ENCODE assay signal across 8 cellular contexts in genomic region chr19:56538761-56539263, GRCh38. TPM values are rescaled to one million over a fixed set of nuclear protein-coding genes. Genes with fewer than 3 reads are reported as not detected.
DNase-seq lines count a peak whose midpoint lies in the region; ATAC-seq and TF ChIP-seq lines count a peak whose summit lies in the region.

ZFP28 (plus strand) TSS chr19:56538948; CDS start chr19:56539019, 71 bp downstream.

- H2AK9ac ChIP-seq in IMR-90 (replicated peaks; ENCODE audit: low read depth, low read length, poor library complexity), result peak within 1 kb of the TSS; percentile 86

- H3K4me3 ChIP-seq in AG04450 (ENCODE audit: low read depth, low read length) (peak within 1 kb of the TSS; percentile 83), IMR-90 (ENCODE audit: insufficient read depth, low read depth, low read length) (peak within 1 kb of the TSS; percentile 94), upper lobe of left lung (peak within 1 kb of the TSS; percentile 65 to 94 (median 74))

- H3K9ac ChIP-seq in IMR-90 (ENCODE audit: low read depth, low read length), result peak within 1 kb of the TSS; percentile 96

- peak within 1 kb of the TSS; percentile 95 for H3K18ac ChIP-seq in IMR-90 (ENCODE audit: low read depth, low read length)

- H2BK20ac ChIP-seq in IMR-90 (ENCODE audit: low read depth, low read length), result peak within 1 kb of the TSS; percentile 80

- peaks cover 5 to 21% of the 10 kb centered on the region in 2 donors for H3K4me1 Mint-ChIP-seq in natural killer cell treated with Interleukin-12 subunit alpha and Interleukin-12 subunit beta and Interleukin-15 and Interleukin-18, amount 100 ng/mL, for 72 hours (ENCODE audit: low read depth in 2 of 2)

- H3K36me3 ChIP-seq in IMR-90 (ENCODE audit: control insufficient read depth, insufficient read depth, low read length) (peaks cover 18% of the 10 kb centered on the region), upper lobe of left lung (peaks cover 0 to 28% (median 5%) of the 10 kb centered on the region in 4 donors)

- TF ChIP-seq CTCF in AG04450 (IDR thresholded peaks at IDR 0.05; ENCODE audit: low read depth, low read length) (no peak), IMR-90 (conservative IDR thresholded peaks at IDR 0.05; ENCODE audit: low read depth, low read length) (no peak), upper lobe of left lung (IDR thresholded peaks at IDR 0.05) (no peak)

- peak within 1 kb of the TSS; percentile 98 for H2BK5ac ChIP-seq in IMR-90 (ENCODE audit: low read depth, low read length, poor library complexity, severe bottlenecking)

- peak within 1 kb of the TSS; percentile 95 for H4K91ac ChIP-seq in IMR-90 (ENCODE audit: insufficient read depth, low read depth, low read length)

- H4K8ac ChIP-seq in IMR-90 (ENCODE audit: low read depth in 2 of 2, low read length in 2 of 2), result peak within 1 kb of the TSS; percentile 93 to 99

- BruUV-seq in IMR-90 (replicated peaks; lab: Mats Ljungman, UMichigan), result no TSS peak

- H3K27me3 Mint-ChIP-seq in natural killer cell treated with Interleukin-12 subunit alpha and Interleukin-12 subunit beta and Interleukin-15 and Interleukin-18, amount 100 ng/mL, for 72 hours, result peaks cover 0 to 3% of the 10 kb centered on the region in 2 donors

- POLR2A ChIA-PET in AG04450 (lab: Yijun Ruan, JAX) (interaction anchor here (0.7 kb wide), 2 partner anchors 57 to 135 kb away, joined by 3 to 8 read pairs; partner anchors contain the start of gene ZNF71), IMR-90 (lab: Charles Lee; ENCODE audit: unreplicated experiment) (no interaction called here)

- peak within 1 kb of the TSS; percentile 98 for H3K4ac ChIP-seq in IMR-90 (ENCODE audit: low read depth, low read length)

- H3K36me3 Mint-ChIP-seq in natural killer cell treated with Interleukin-12 subunit alpha and Interleukin-12 subunit beta and Interleukin-15 and Interleukin-18, amount 100 ng/mL, for 72 hours, result peaks cover 45% of the 10 kb centered on the region

- peak within 1 kb of the TSS; percentile 3 for H2AK5ac ChIP-seq in IMR-90 (ENCODE audit: low read depth, low read length)

- peak within 1 kb of the TSS; percentile 92 for H3K14ac ChIP-seq in IMR-90 (replicated peaks; ENCODE audit: low read depth, low read length)

- CTCF ChIA-PET in AG04450 (lab: Charles Lee), result no interaction called here
- CTCF ChIA-PET in IMR-90 (lab: Yijun Ruan, JAX), result no interaction called here

- peak within 1 kb of the TSS; percentile 79 to 86 for H3K27ac Mint-ChIP-seq in natural killer cell treated with Interleukin-12 subunit alpha and Interleukin-12 subunit beta and Interleukin-15 and Interleukin-18, amount 100 ng/mL, for 72 hours

- H3K4me2 ChIP-seq in IMR-90 (ENCODE audit: low read depth, low read length), result peak within 1 kb of the TSS; percentile 85

- in situ Hi-C loops in IMR-90 (cut with MboI; ENCODE audit: low sequenced_read_pairs), result no loop called here

- peak; percentile 39 for ATAC-seq in GM19043 (IDR thresholded peaks at IDR 0.05; ENCODE audit: low read depth, unreplicated experiment)
- peak; percentile 86 for ATAC-seq in IMR-90 (ENCODE audit: low read depth)
- ATAC-seq in esophagus mucosa, result peak; percentile 85
- ATAC-seq in natural killer cell treated with Interleukin-12 subunit alpha and Interleukin-12 subunit beta and Interleukin-15 and Interleukin-18, amount 100 ng/mL, for 72 hours, result peak; percentile 84 to 88
- ATAC-seq in upper lobe of left lung (ENCODE audit: low FRiP score in 2 of 2), result peak; percentile 72 to 76
- ATAC-seq in HG02938 (IDR thresholded peaks at IDR 0.05; ENCODE audit: unreplicated experiment), result no peak

- TF ChIP-seq RAD21 in IMR-90 (IDR thresholded peaks at IDR 0.05; ENCODE audit: low read length), result peak; percentile 2; the same call in 1 of the 2 replicates

- H3K9me3 Mint-ChIP-seq in natural killer cell treated with Interleukin-12 subunit alpha and Interleukin-12 subunit beta and Interleukin-15 and Interleukin-18, amount 100 ng/mL, for 72 hours, result peaks cover 12% of the 10 kb centered on the region

- no peak for DNase-seq in AG04450 (ENCODE audit: low read depth, low spot score)
- no peak for DNase-seq in IMR-90
- peak; percentile 42 for DNase-seq in activated CD4-positive, CD25-positive, alpha-beta regulatory T cell treated with anti-CD3 and anti-CD28 coated beads, Interleukin-2, amount 50 U/mL, for 16 hours (ENCODE audit: low read depth, low spot score)
- no peak for DNase-seq in natural killer cell treated with Interleukin-12 subunit alpha and Interleukin-12 subunit beta and Interleukin-15 and Interleukin-18, amount 100 ng/mL, for 72 hours (ENCODE audit: low spot score)
- DNase-seq in upper lobe of left lung, result peak; percentile 75 to 96

- H3K23ac ChIP-seq in IMR-90 (ENCODE audit: low read depth, low read length), result peak within 1 kb of the TSS; percentile 96; the same call in 1 of the 2 replicates

- H2AFZ ChIP-seq in IMR-90 (replicated peaks; ENCODE audit: low read length, poor library complexity), result peak within 1 kb of the TSS; percentile 100

- H3K9me1 ChIP-seq in IMR-90 (ENCODE audit: insufficient read depth, low read length), result no peaks in the 10 kb centered on the region

- TF ChIP-seq POLR2A in IMR-90 (IDR thresholded peaks at IDR 0.05; ENCODE audit: low read depth, low read length) (no peak), upper lobe of left lung (IDR thresholded peaks at IDR 0.05) (peak in 1 of 4 donors; percentile 23)

- H3K9me3 ChIP-seq in AG04450 (ENCODE audit: control insufficient read depth, insufficient read depth, low read length) (peaks cover 55% of the 10 kb centered on the region), IMR-90 (ENCODE audit: control insufficient read depth, insufficient read depth, low read length) (peaks cover 33% of the 10 kb centered on the region), upper lobe of left lung (peaks cover 18 to 80% (median 64%) of the 10 kb centered on the region in 4 donors)

- intact Hi-C loops in IMR-90 (cut with micrococcal nuclease), result loop anchor here (1.0 to 5.0 kb wide), 4 partner anchors 28 to 137 kb away; partner anchors contain the start of genes ZNF470, ZNF583 and ZNF71

- H3K4me3 Mint-ChIP-seq in natural killer cell treated with Interleukin-12 subunit alpha and Interleukin-12 subunit beta and Interleukin-15 and Interleukin-18, amount 100 ng/mL, for 72 hours, result peak within 1 kb of the TSS; percentile 80

- WGBS in IMR-90 (ENCODE audit: extremely low coverage in 2 of 2, insufficient read length in 1 of 2), 2 experiments, result 3% methylated on average over 6 of the region's 65 CpGs; no CpG with 5 or more reads in 1 of the 2 experiments
- WGBS in upper lobe of left lung, 2 donors, result 0% methylated on average over 2 to 3 of the region's 65 CpGs

- H4K5ac ChIP-seq in IMR-90 (ENCODE audit: low read depth, low read length), result peak within 1 kb of the TSS; percentile 95

- no peak within 1 kb of the TSS for H2BK15ac ChIP-seq in IMR-90 (ENCODE audit: low read depth, low read length)

- no peaks in the 10 kb centered on the region for H4K20me1 ChIP-seq in IMR-90 (ENCODE audit: insufficient read depth, low read length)

- H2BK120ac ChIP-seq in IMR-90 (ENCODE audit: low read depth, low read length), result peak within 1 kb of the TSS; percentile 99

- peaks cover 9 to 17% of the 10 kb centered on the region in 2 experiments; a peak in 3 of 4 replicates for H3K79me1 ChIP-seq in IMR-90 (ENCODE audit: low read depth in 1 of 2, low read length in 2 of 2)

- peak within 1 kb of the TSS; percentile 59; the same call in 1 of the 2 replicates for H3K56ac ChIP-seq in IMR-90 (ENCODE audit: extremely low read depth, insufficient read depth, low read length)

- dilution Hi-C loops in IMR-90 (cut with HindIII; ENCODE audit: low sequenced_read_pairs, unreplicated experiment), result no loop called here

- H3K27me3 ChIP-seq in AG04450 (ENCODE audit: control insufficient read depth, insufficient read depth, low read length) (no peaks in the 10 kb centered on the region), IMR-90 (ENCODE audit: control insufficient read depth, insufficient read depth, low read length) (no peaks in the 10 kb centered on the region), upper lobe of left lung (no peaks in the 10 kb centered on the region)

- H3K27ac ChIP-seq in AG04450 (ENCODE audit: low read depth, low read length) (peak within 1 kb of the TSS; percentile 88), IMR-90 (ENCODE audit: insufficient read depth, low read length) (peak within 1 kb of the TSS; percentile 100), upper lobe of left lung (peak within 1 kb of the TSS; percentile 81 to 97 (median 92))

- TF ChIP-seq EP300 in upper lobe of left lung (IDR thresholded peaks at IDR 0.05), result no peak

- H3K4me1 ChIP-seq in IMR-90 (ENCODE audit: control insufficient read depth, insufficient read depth, low read length), result peaks cover 2% of the 10 kb centered on the region; the same call in 1 of the 2 replicates
- peaks cover 6 to 18% (median 11%) of the 10 kb centered on the region in 4 donors for H3K4me1 ChIP-seq in upper lobe of left lung

TF ChIP-seq in IMR-90, 13 proteins besides CTCF, POLR2A, EP300 and RAD21:
- TF ChIP-seq USF2 (IDR thresholded peaks at IDR 0.05; ENCODE audit: low read depth, low read length), result no peak
- no peak for TF ChIP-seq FOS (IDR thresholded peaks at IDR 0.05; ENCODE audit: low read depth, low read length)
- TF ChIP-seq NFE2L2 (IDR thresholded peaks at IDR 0.05; ENCODE audit: low read depth, low read length), result no peak
- TF ChIP-seq MAZ (IDR thresholded peaks at IDR 0.05; ENCODE audit: borderline replicate concordance, low read depth, low read length), result peak; percentile 33; the same call in 1 of the 2 replicates
- TF ChIP-seq BHLHE40 (IDR thresholded peaks at IDR 0.05; ENCODE audit: low read depth, low read length), result peak; percentile 62

RNA-seq across cellular contexts. Expression of gene ZFP28, which starts in this region (rescaled TPM):
- polyA plus RNA-seq in AG04450 (2011; rRNA removed) (5.0 and 6.5 TPM in 2 replicates), IMR-90 (2012; rRNA removed) (2.7 and 3.0 TPM in 2 replicates)
- polyA minus RNA-seq in AG04450 (2011; rRNA and poly(A)+ RNA removed), result 4.9 and 6.3 TPM in 2 replicates
- total RNA-seq in IMR-90 (2012; rRNA removed) (6.4 and 6.5 TPM in 2 replicates), esophagus mucosa (3.6 TPM), upper lobe of left lung (10 to 100 TPM in 1 of 6 donors, 1 to 10 TPM in 5; 3.1 to 12.0 (median 6.2) TPM)
- 0.68 and 0.84 TPM in 2 replicates for polyA plus RNA-seq in IMR-90 (2012; cell fraction: cytosol; rRNA removed)
- polyA plus RNA-seq in IMR-90 (2012; cell fraction: nucleus; rRNA removed; ENCODE audit: low replicate concordance), result 2.0 and 11.2 TPM in 2 replicates
- 1 to 10 TPM in 1 of 2 donors, under 1 TPM in 1; 0.64 to 3.5 TPM for total RNA-seq in natural killer cell treated with Interleukin-12 subunit alpha and Interleukin-12 subunit beta and Interleukin-15 and Interleukin-18, amount 100 ng/mL, for 72 hours

Comparison
In these comparisons a context has a peak if more than half of its experiments do, and no peak if none do; other contexts are left out.
1. DNase-seq: peak in activated CD4-positive, CD25-positive, alpha-beta regulatory T cell treated with anti-CD3 and anti-CD28 coated beads, Interleukin-2, amount 50 U/mL, for 16 hours (single experiment) and upper lobe of left lung (2 of 2); none in AG04450 (single experiment), IMR-90 (single experiment) and natural killer cell treated with Interleukin-12 subunit alpha and Interleukin-12 subunit beta and Interleukin-15 and Interleukin-18, amount 100 ng/mL, for 72 hours (single experiment).
2. Peak in every context shown above with its lines, with median percentiles within 50 percentile points of each other: H3K27ac ChIP-seq and H3K4me3 ChIP-seq.